In genomic region chr17:82775033-82775823, GRCh38 we compare ENCODE assay signal across 8 cellular contexts. TPM values are rescaled to one million over a fixed set of nuclear protein-coding genes. Genes with fewer than 3 reads are reported as not detected.
DNase-seq lines count a peak whose midpoint lies in the region; ATAC-seq and TF ChIP-seq lines count a peak whose summit lies in the region.

No MANE protein-coding gene starts in this region.

- TF ChIP-seq CTCF in fibroblast of pulmonary artery (IDR thresholded peaks at IDR 0.05; ENCODE audit: low read length, missing control alignments) (peak; percentile 70), neural progenitor cell (IDR thresholded peaks at IDR 0.05) (peak; percentile 87)

- no peaks in the 10 kb centered on the region for H3K36me3 ChIP-seq in neural progenitor cell

- H3K9me3 Mint-ChIP-seq in neural progenitor cell: no peaks in the 10 kb centered on the region

- no peaks in the 10 kb centered on the region for H3K4me1 Mint-ChIP-seq in neural progenitor cell

- peaks cover 32% of the 10 kb centered on the region for H3K36me3 Mint-ChIP-seq in neural progenitor cell

- H2AFZ ChIP-seq in neural progenitor cell (replicated peaks): no peak overlapping the region

- H3K27ac Mint-ChIP-seq in neural progenitor cell: no peak overlapping the region

- H3K27me3 Mint-ChIP-seq in neural progenitor cell (ENCODE audit: insufficient read depth, low read depth): peaks cover 4% of the 10 kb centered on the region

- DNase-seq in ELF-1 (ENCODE audit: low read depth, low spot score) (peak; percentile 86), NCI-H1694 (lab: John Stamatoyannopoulos, UW) (peak; percentile 11), activated T-cell treated with anti-CD3 and anti-CD28 coated beads for 1 hour (ENCODE audit: low read depth) (peak; percentile 34), fibroblast of pulmonary artery (ENCODE audit: low read depth) (peak; percentile 51), neural progenitor cell (ENCODE audit: low spot score) (peak; percentile 74), NOMO-1 treated with dmso at 0.1 percent for 144 hours (lab: John Stamatoyannopoulos, UW; ENCODE audit: unreplicated experiment) (no peak)

- no peak overlapping the region for H3K4me3 Mint-ChIP-seq in neural progenitor cell

- no peaks in the 10 kb centered on the region for H3K27me3 ChIP-seq in neural progenitor cell

- no peaks in the 10 kb centered on the region for H3K79me2 ChIP-seq in neural progenitor cell (ENCODE audit: low read depth)

- H3K9me3 ChIP-seq in neural progenitor cell (ENCODE audit: low read depth): no peaks in the 10 kb centered on the region

- H3K4me3 ChIP-seq in fibroblast of pulmonary artery (replicated peaks; ENCODE audit: low read depth, low read length) (no peak overlapping the region), neural progenitor cell (no peak overlapping the region)

- no peak overlapping the region for H3K27ac ChIP-seq in neural progenitor cell

- no peak overlapping the region for H3K9ac ChIP-seq in neural progenitor cell

- peaks cover 5% of the 10 kb centered on the region for H4K20me1 ChIP-seq in neural progenitor cell (ENCODE audit: low read depth)

- H3K4me1 ChIP-seq in neural progenitor cell: no peaks in the 10 kb centered on the region

- H3K4me2 ChIP-seq in neural progenitor cell: no peak overlapping the region

- ATAC-seq in HG03460 (IDR thresholded peaks at IDR 0.05; ENCODE audit: unreplicated experiment) (no peak), GM18517 (IDR thresholded peaks at IDR 0.05; ENCODE audit: unreplicated experiment) (no peak)

- no peaks in the 10 kb centered on the region for H3F3A ChIP-seq in neural progenitor cell (ENCODE audit: low read depth)

RNA-seq across cellular contexts. Expression of gene TBCD, which starts 23.4 kb away (rescaled TPM):
- total RNA-seq in neural progenitor cell (ENCODE audit: low replicate concordance): 76.4 and 85.0 TPM in 2 replicates

RNA-seq across cellular contexts. Expression of gene FN3K, which starts 39.8 kb away (rescaled TPM):
- 3.3 and 4.0 TPM in 2 replicates for total RNA-seq in neural progenitor cell (ENCODE audit: low replicate concordance)

RNA-seq across cellular contexts. Expression of gene FN3KRP, which starts 58.7 kb away (rescaled TPM):
- 19.2 and 29.8 TPM in 2 replicates for total RNA-seq in neural progenitor cell (ENCODE audit: low replicate concordance)
